In genomic region chr22:42615092-42615859, GRCh38 we compare ENCODE assay signal across 8 cellular contexts. TPM values are rescaled to one million over a fixed set of nuclear protein-coding genes. Genes with fewer than 3 reads are reported as not detected.
DNase-seq lines count a peak whose midpoint lies in the region; ATAC-seq and TF ChIP-seq lines count a peak whose summit lies in the region.

No MANE protein-coding gene starts in this region.

- peaks cover 38% of the 10 kb centered on the region for H3K4me1 Mint-ChIP-seq in endothelial cell (ENCODE audit: unreplicated experiment)

- H3K4me3 ChIP-seq in mononuclear cell (ENCODE audit: low read length), result peak overlapping the region; percentile 67

- peak; percentile 54 for ATAC-seq in GM21360 (IDR thresholded peaks at IDR 0.05; ENCODE audit: unreplicated experiment)

- no peaks in the 10 kb centered on the region for H3K9me3 Mint-ChIP-seq in endothelial cell (ENCODE audit: unreplicated experiment)

- no peaks in the 10 kb centered on the region for H3K27me3 ChIP-seq in mononuclear cell (ENCODE audit: insufficient read depth, low read length)

- peaks cover 6% of the 10 kb centered on the region for H3K36me3 Mint-ChIP-seq in endothelial cell (ENCODE audit: low read depth, unreplicated experiment)

- H3K9me3 ChIP-seq in mononuclear cell (ENCODE audit: low read depth, low read length), result no peaks in the 10 kb centered on the region

- peaks cover 43% of the 10 kb centered on the region for H3K4me1 ChIP-seq in mononuclear cell (ENCODE audit: insufficient read depth, low read length)

- peak overlapping the region; percentile 99 for H3K27ac Mint-ChIP-seq in endothelial cell (ENCODE audit: unreplicated experiment)

- DNase-seq in COLO829 (ENCODE audit: low spot score) (peak; percentile 96), HT1080 (ENCODE audit: low read depth) (peak; percentile 100), NOMO-1 treated with dmso at 0.1 percent for 144 hours (lab: John Stamatoyannopoulos, UW; ENCODE audit: unreplicated experiment) (peak; percentile 97), endothelial cell (ENCODE audit: low spot score) (peak; percentile 77)
- DNase-seq in activated CD8-positive, alpha-beta memory T cell treated with anti-CD3 and anti-CD28 coated beads, Interleukin-2, amount 50 U/mL, for 24 hours (ENCODE audit: extremely low read depth), result peak; percentile 89
- DNase-seq in stimulated activated CD8-positive, alpha-beta memory T cell treated with anti-CD3 and anti-CD28 coated beads, Interleukin-2, amount 100 ng/mL, for 48 hours (ENCODE audit: low read depth in 2 of 2), result peak; percentile 76 to 83

- TF ChIP-seq CTCF in endothelial cell (IDR thresholded peaks at IDR 0.05; ENCODE audit: unreplicated experiment), result no peak

- H3K27me3 Mint-ChIP-seq in endothelial cell (ENCODE audit: unreplicated experiment), result peaks cover 21% of the 10 kb centered on the region

- peak overlapping the region; percentile 94 for H3K4me3 Mint-ChIP-seq in endothelial cell (ENCODE audit: unreplicated experiment)

RNA-seq across cellular contexts. Expression of gene POLDIP3, which starts 0.6 kb away (rescaled TPM):
- 46.4 and 58.3 TPM in 2 replicates for total RNA-seq in HT1080 (2014; rRNA removed; shearing (Covaris generic))
- 40.2 and 44.2 TPM in 2 replicates for polyA plus RNA-seq in HT1080 (2015; cell fraction: cytosol; rRNA removed)
- polyA plus RNA-seq in HT1080 (2015; cell fraction: nucleus; rRNA removed), result 59.8 and 60.0 TPM in 2 replicates
- total RNA-seq in endothelial cell (ENCODE audit: unreplicated experiment), result 50.0 TPM
- total RNA-seq in mononuclear cell, result 38.6 TPM

RNA-seq across cellular contexts. Expression of gene ATP5MGL, which starts 25.1 kb away (rescaled TPM):
- 0.27 TPM in 1 of 2 replicates, not detected in the other for total RNA-seq in HT1080 (2014; rRNA removed; shearing (Covaris generic))
- not detected in 2 replicates for polyA plus RNA-seq in HT1080 (2015; cell fraction: cytosol; rRNA removed)
- polyA plus RNA-seq in HT1080 (2015; cell fraction: nucleus; rRNA removed), result not detected in 2 replicates
- 0.82 TPM for total RNA-seq in endothelial cell (ENCODE audit: unreplicated experiment)
- 1.4 TPM for total RNA-seq in mononuclear cell

RNA-seq across cellular contexts. Expression of gene CYB5R3, which starts 33.9 kb away (rescaled TPM):
- total RNA-seq in HT1080 (2014; rRNA removed; shearing (Covaris generic)), result 69.9 and 112 TPM in 2 replicates
- 200 and 230 TPM in 2 replicates for polyA plus RNA-seq in HT1080 (2015; cell fraction: cytosol; rRNA removed)
- polyA plus RNA-seq in HT1080 (2015; cell fraction: nucleus; rRNA removed), result 113 and 129 TPM in 2 replicates
- 125 TPM for total RNA-seq in endothelial cell (ENCODE audit: unreplicated experiment)
- total RNA-seq in mononuclear cell, result 28.1 TPM

Comparison
In these comparisons a context has a peak if more than half of its experiments do, and no peak if none do; other contexts are left out.
1. Peak in every context shown above with its lines: DNase-seq, ATAC-seq and H3K4me3 ChIP-seq.